ENCODE assay signal across 13 cellular contexts in genomic region chr1:212396638-212397037, GRCh38.
"Had no signal": no experiment of that assay in that cellular context is flagged by ENCODE, and none has a peak within 500 bp of the region (broad histone marks: within the 10 kb centered on the region; RNA-seq: fewer than 3 reads in every experiment).

No MANE protein-coding gene starts in this region.

- DNase-seq: activated CD4-positive, alpha-beta T cell treated with anti-CD3 and anti-CD28 coated beads, Interleukin-2, amount 50 U/mL, for 4 hours; activated CD4-positive, CD25-positive, alpha-beta regulatory T cell treated with anti-CD3 and anti-CD28 coated beads, Interleukin-2, amount 50 U/mL, for 72 hours; activated naive CD4-positive, alpha-beta T cell treated with Interleukin-2 at 50 U/mL for 16 hours; aorta; left ventricle myocardium superior; mesendoderm; upper lobe of right lung had no signal

- H3K4me1 ChIP-seq: upper lobe of right lung had no signal

- ATAC-seq: activated T-helper 17 cell treated with anti-CD3 and anti-CD28 coated beads, Interleukin-2, amount 50 U/mL, for 72 hours; left ventricle myocardium superior; natural killer cell treated with Interleukin-12 subunit alpha and Interleukin-12 subunit beta and Interleukin-15 and Interleukin-18, amount 100 ng/mL, for 72 hours; stimulated activated effector memory CD8-positive, alpha-beta T cell treated with anti-CD3 and anti-CD28 coated beads, Interleukin-12 subunit alpha, Interleukin-12 subunit beta, amount 100 ng/mL, for 72 hours; upper lobe of right lung had no signal

- FAIRE-seq: keratinocyte had no signal

- H3K27ac ChIP-seq: cardiac muscle cell, thoracic aorta, upper lobe of right lung had no signal

- H3K36me3 ChIP-seq: cardiac muscle cell, thoracic aorta, upper lobe of right lung had no signal

- H3K27me3 ChIP-seq: cardiac muscle cell, upper lobe of right lung had no signal

- H3K4me3 ChIP-seq: cardiac muscle cell, thoracic aorta, upper lobe of right lung had no signal
